ENCODE assay signal across 16 cellular contexts in the genomic region with DNA sequence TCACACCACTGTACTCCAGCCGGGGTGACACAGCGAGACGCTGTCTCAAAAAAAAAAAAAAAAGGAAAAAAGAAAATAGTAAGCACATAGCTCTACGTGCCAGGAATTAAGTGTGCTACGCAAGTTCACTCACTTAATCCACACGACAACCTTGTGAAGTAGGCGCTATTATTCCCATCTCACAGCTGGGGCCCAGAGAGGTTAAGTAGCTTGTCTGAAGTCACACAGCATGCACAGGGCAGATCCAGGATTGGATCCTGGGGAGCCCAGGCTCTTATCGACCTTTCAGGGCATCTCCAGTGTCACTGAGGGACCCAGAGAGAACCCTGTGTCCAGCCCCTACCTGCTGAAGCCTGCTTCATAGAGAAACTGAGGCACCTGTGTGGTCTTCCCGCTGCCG. TPM values are rescaled to one million over a fixed set of nuclear protein-coding genes. Genes with fewer than 3 reads are reported as not detected.
DNase-seq lines count a peak whose midpoint lies in the region; ATAC-seq, FAIRE-seq and TF ChIP-seq lines count a peak whose summit lies in the region.
"Had no signal": no experiment of that assay in that cellular context is flagged by ENCODE, and none has a peak within 500 bp of the region (broad histone marks: within the 10 kb centered on the region; RNA-seq: fewer than 3 reads in every experiment).

No MANE protein-coding gene starts in this region.

- H3K9ac ChIP-seq in Karpas-422 (ENCODE audit: low read length), result no peak overlapping the region
- H3K9ac ChIP-seq: BLaER1 had no signal

- H3K79me2 ChIP-seq in Karpas-422 (ENCODE audit: low read length), result no peaks in the 10 kb centered on the region

- no peak overlapping the region for H3K4me2 ChIP-seq in Karpas-422 (ENCODE audit: low read depth, low read length, poor library complexity, severe bottlenecking)
- H3K4me2 ChIP-seq: BLaER1 had no signal

- H3K36me3 Mint-ChIP-seq in HFFc6 (ENCODE audit: low read depth), result peaks cover 14% of the 10 kb centered on the region
- H3K36me3 Mint-ChIP-seq in stimulated activated naive B cell treated with anti-CD40 and anti-IgM and Interleukin-4, amounts not matched to agents 10 μg/mL and 1 μg/mL and 100 μg/mL, for 72 hours, result peaks cover 34 to 51% of the 10 kb centered on the region in 2 donors

- H3K4me1 ChIP-seq in small intestine (ENCODE audit: control insufficient read depth in 2 of 2, insufficient read depth in 1 of 2, low read depth in 1 of 2, low read length in 1 of 2) (no peaks in the 10 kb centered on the region), Karpas-422 (ENCODE audit: low read length) (no peaks in the 10 kb centered on the region)
- H3K4me1 ChIP-seq: BLaER1, Caco-2 had no signal

- H3K27ac ChIP-seq in AG04450 (ENCODE audit: low read depth, low read length) (peak overlapping the region; percentile 47), small intestine (ENCODE audit: low read depth in 1 of 2, low read length in 1 of 2) (no peak overlapping the region), Karpas-422 (ENCODE audit: low read length) (no peak overlapping the region)
- H3K27ac ChIP-seq: BLaER1, HL-60 had no signal

- CTCF ChIA-PET in AG04450 (lab: Charles Lee), result no interaction called here

- no peak overlapping the region for H3K4me3 Mint-ChIP-seq in HFFc6
- H3K4me3 Mint-ChIP-seq in stimulated activated naive B cell treated with anti-CD40 and anti-IgM and Interleukin-4, amounts not matched to agents 10 μg/mL and 1 μg/mL and 100 μg/mL, for 72 hours, result no peak overlapping the region
- H3K4me3 Mint-ChIP-seq: CD8-positive, alpha-beta memory T cell; H9 had no signal

- H3K27me3 Mint-ChIP-seq in HFFc6 (ENCODE audit: insufficient read depth), result peaks cover under 1% of the 10 kb centered on the region; the same call in 1 of the 2 replicates
- no peaks in the 10 kb centered on the region for H3K27me3 Mint-ChIP-seq in stimulated activated naive B cell treated with anti-CD40 and anti-IgM and Interleukin-4, amounts not matched to agents 10 μg/mL and 1 μg/mL and 100 μg/mL, for 72 hours
- H3K27me3 Mint-ChIP-seq: CD8-positive, alpha-beta memory T cell had no signal

- H3K4me3 ChIP-seq in AG04450 (ENCODE audit: low read depth, low read length), result no peak overlapping the region
- H3K4me3 ChIP-seq in small intestine (ENCODE audit: low read depth in 1 of 2, low read length in 2 of 2), result no peak overlapping the region
- no peak overlapping the region for H3K4me3 ChIP-seq in Karpas-422 (ENCODE audit: low read length)
- H3K4me3 ChIP-seq: BLaER1 had no signal

- H3K36me3 ChIP-seq in small intestine (ENCODE audit: control insufficient read depth in 2 of 2, insufficient read depth in 2 of 2, low read length in 2 of 2) (peaks cover 3 to 25% of the 10 kb centered on the region in 2 donors), Karpas-422 (ENCODE audit: insufficient read depth, low read length) (peaks cover 20% of the 10 kb centered on the region; the same call in 1 of the 2 replicates)

- no peak for ATAC-seq in stimulated activated naive B cell treated with anti-CD40 and anti-IgM and Interleukin-4, amounts not matched to agents 10 μg/mL and 1 μg/mL and 100 μg/mL, for 72 hours (replicated peaks)

- 97 to 99% (median 98%) methylated on average over 10 of the region's 10 CpGs for WGBS in small intestine, 3 donors

- H3K9me3 ChIP-seq in AG04450 (ENCODE audit: control insufficient read depth, insufficient read depth, low read length) (no peaks in the 10 kb centered on the region), small intestine (ENCODE audit: control insufficient read depth, low read depth) (no peaks in the 10 kb centered on the region), Karpas-422 (ENCODE audit: low read length) (no peaks in the 10 kb centered on the region)
- H3K9me3 ChIP-seq: BLaER1, Caco-2 had no signal

- no peaks in the 10 kb centered on the region for H3K9me3 Mint-ChIP-seq in HFFc6
- H3K9me3 Mint-ChIP-seq in stimulated activated naive B cell treated with anti-CD40 and anti-IgM and Interleukin-4, amounts not matched to agents 10 μg/mL and 1 μg/mL and 100 μg/mL, for 72 hours, result no peaks in the 10 kb centered on the region
- H3K9me3 Mint-ChIP-seq: CD8-positive, alpha-beta memory T cell; H9 had no signal

- H3K4me1 Mint-ChIP-seq in HFFc6 (ENCODE audit: low read depth), result 0 out of 2 replicates have a peak, but pooled peaks cover 8% of the 10 kb centered on the region
- H3K4me1 Mint-ChIP-seq in stimulated activated naive B cell treated with anti-CD40 and anti-IgM and Interleukin-4, amounts not matched to agents 10 μg/mL and 1 μg/mL and 100 μg/mL, for 72 hours, result peaks cover 5 to 6% of the 10 kb centered on the region in 2 donors
- H3K4me1 Mint-ChIP-seq: CD8-positive, alpha-beta memory T cell; H9 had no signal

- TF ChIP-seq CTCF in AG04450 (IDR thresholded peaks at IDR 0.05; ENCODE audit: low read depth, low read length) (no peak), HFFc6 (IDR thresholded peaks at IDR 0.05) (no peak)

- POLR2A ChIA-PET in AG04450 (lab: Yijun Ruan, JAX), result interaction anchor here (1.1 kb wide), 1 partner anchor 36 kb away, joined by 4 read pairs; no protein-coding TSS in a partner anchor

- no peaks in the 10 kb centered on the region for H3K27me3 ChIP-seq in AG04450 (ENCODE audit: control insufficient read depth, insufficient read depth, low read length)
- H3K27me3 ChIP-seq in small intestine (ENCODE audit: control insufficient read depth in 2 of 2, insufficient read depth in 2 of 2, low read length in 2 of 2), result no peaks in the 10 kb centered on the region
- no peaks in the 10 kb centered on the region for H3K27me3 ChIP-seq in Karpas-422 (ENCODE audit: low read length)
- H3K27me3 ChIP-seq: BLaER1 had no signal

- DNase-seq in AG04450 (ENCODE audit: low read depth, low spot score), result no peak
- no peak for DNase-seq in HFFc6
- peak; percentile 11 for DNase-seq in epidermal melanocyte (ENCODE audit: insufficient read length, low spot score)
- DNase-seq in stimulated activated naive B cell treated with anti-CD40 and anti-IgM and Interleukin-4, amounts not matched to agents 10 μg/mL and 1 μg/mL and 100 μg/mL, for 72 hours, result no peak
- no peak for DNase-seq in small intestine
- DNase-seq in Karpas-422, result no peak
- DNase-seq: AML-193; Caco-2; CD8-positive, alpha-beta memory T cell; DND-41; GDM1; GOT3; H9 had no signal

- no peak for FAIRE-seq in small intestine (lab: Jason Lieb, UNC)
- FAIRE-seq: GM12892 had no signal

- H3K9me2 ChIP-seq in Karpas-422 (replicated peaks; ENCODE audit: insufficient read depth, low read length), result no peaks in the 10 kb centered on the region

- no peaks in the 10 kb centered on the region for H4K20me1 ChIP-seq in Karpas-422 (ENCODE audit: insufficient read depth, low read depth, low read length)

- H3K27ac Mint-ChIP-seq in HFFc6, result peak overlapping the region; percentile 49; the same call in 1 of the 2 replicates
- peak overlapping the region; percentile 67 for H3K27ac Mint-ChIP-seq in stimulated activated naive B cell treated with anti-CD40 and anti-IgM and Interleukin-4, amounts not matched to agents 10 μg/mL and 1 μg/mL and 100 μg/mL, for 72 hours
- H3K27ac Mint-ChIP-seq: CD8-positive, alpha-beta memory T cell; H9 had no signal

- no peak overlapping the region for H2AFZ ChIP-seq in Karpas-422 (ENCODE audit: low read length)

RNA-seq across cellular contexts. Expression of a gene that starts 11.9 kb away (rescaled TPM):
- polyA plus RNA-seq in AG04450 (2011; rRNA removed) (6.3 and 7.5 TPM in 2 replicates), small intestine (10 to 100 TPM in 1 of 3 donors, 1 to 10 TPM in 2; 6.3 to 13.1 (median 8.6) TPM)
- polyA minus RNA-seq in AG04450 (2011; rRNA and poly(A)+ RNA removed), result 18.4 and 22.0 TPM in 2 replicates
- 10 to 100 TPM; 16.5 to 22.0 (median 17.7) TPM for total RNA-seq in HFFc6 (2021; fragmentation: NEBNext Ultra II Directional; extraction: Animal tissue kit (Norgen Biotek cat#: 25700))
- 10.8 and 23.7 TPM in 2 replicates for total RNA-seq in Karpas-422 (2014; rRNA removed; shearing (Covaris generic); ENCODE audit: low replicate concordance)

RNA-seq across cellular contexts. Expression of a gene that starts 16.4 kb away (rescaled TPM):
- polyA plus RNA-seq in AG04450 (2011; rRNA removed), result 2.6 and 2.9 TPM in 2 replicates
- 2.8 and 3.4 TPM in 2 replicates for polyA minus RNA-seq in AG04450 (2011; rRNA and poly(A)+ RNA removed)
- total RNA-seq in HFFc6 (2021; fragmentation: NEBNext Ultra II Directional; extraction: Animal tissue kit (Norgen Biotek cat#: 25700)), result 1 to 10 TPM; 6.5 to 9.3 (median 7.5) TPM
- polyA plus RNA-seq in small intestine, result 10 to 100 TPM in 1 of 3 donors, 1 to 10 TPM in 2; 7.0 to 28.4 (median 9.6) TPM
- 48.9 and 52.9 TPM in 2 replicates for total RNA-seq in Karpas-422 (2014; rRNA removed; shearing (Covaris generic); ENCODE audit: low replicate concordance)
